In genomic region chr2:190995323-190995722, GRCh38 we compare ENCODE assay signal across 7 cellular contexts. TPM values are rescaled to one million over a fixed set of nuclear protein-coding genes. Genes with fewer than 3 reads are reported as not detected.
A peak's percentile ranks its signal among the peaks of the same experiment; 100 is the strongest.
DNase-seq lines count a peak whose midpoint lies in the region; ATAC-seq and TF ChIP-seq lines count a peak whose summit lies in the region.
"Not testable (repeated sequence)": the region's sequence is repeated elsewhere in the genome, so short reads cannot be mapped to it uniquely, and the experiment has no call there.

No MANE protein-coding gene starts in this region.

- peaks cover 37% of the 10 kb centered on the region for H3K4me1 Mint-ChIP-seq in activated CD4-positive, alpha-beta T cell treated with anti-CD3 and anti-CD28 coated beads for 36 hours
- H3K4me1 Mint-ChIP-seq in activated T-cell treated with anti-CD3 and anti-CD28 coated beads, Interleukin-2, amount 50 U/mL, for 72 hours (ENCODE audit: low read depth), result peaks cover 54% of the 10 kb centered on the region
- H3K4me1 Mint-ChIP-seq in central memory CD8-positive, alpha-beta T cell, result peaks cover 28% of the 10 kb centered on the region
- peaks cover 23 to 73% (median 50%) of the 10 kb centered on the region in 4 donors for H3K4me1 Mint-ChIP-seq in naive thymus-derived CD8-positive, alpha-beta T cell
- peaks cover 49% of the 10 kb centered on the region for H3K4me1 Mint-ChIP-seq in stimulated activated naive CD8-positive, alpha-beta T cell treated with anti-CD3 and anti-CD28 coated beads, Interleukin-15, Interleukin-2, amounts not matched to agents 100 ng/mL and 50 ng/mL, for 24 hours (ENCODE audit: low read depth)

- peaks cover 16% of the 10 kb centered on the region for H3K9me3 Mint-ChIP-seq in activated CD4-positive, alpha-beta T cell treated with anti-CD3 and anti-CD28 coated beads for 36 hours (ENCODE audit: low read depth)
- peaks cover 11 to 15% of the 10 kb centered on the region in 2 donors for H3K9me3 Mint-ChIP-seq in activated T-cell treated with anti-CD3 and anti-CD28 coated beads, Interleukin-2, amount 50 U/mL, for 72 hours
- peaks cover 14 to 16% of the 10 kb centered on the region in 2 donors for H3K9me3 Mint-ChIP-seq in activated naive CD4-positive, alpha-beta T cell treated with anti-CD3 and anti-CD28 coated beads, Interleukin-2, amount 50 U/mL, for 72 hours
- H3K9me3 Mint-ChIP-seq in central memory CD8-positive, alpha-beta T cell; naive thymus-derived CD8-positive, alpha-beta T cell: not testable (repeated sequence)
- H3K9me3 Mint-ChIP-seq in stimulated activated naive CD8-positive, alpha-beta T cell treated with anti-CD3 and anti-CD28 coated beads, Interleukin-15, Interleukin-2, amounts not matched to agents 100 ng/mL and 50 ng/mL, for 24 hours, result peaks cover 21% of the 10 kb centered on the region

- peak; percentile 3 for TF ChIP-seq POLR2A in GM15510 (IDR thresholded peaks at IDR 0.05; ENCODE audit: borderline replicate concordance, extremely low read depth, insufficient read length)

- not testable (repeated sequence) for DNase-seq in activated CD4-positive, alpha-beta T cell treated with anti-CD3 and anti-CD28 coated beads for 36 hours; activated T-cell treated with anti-CD3 and anti-CD28 coated beads, Interleukin-2, amount 50 U/mL, for 72 hours; activated naive CD4-positive, alpha-beta T cell treated with anti-CD3 and anti-CD28 coated beads, Interleukin-2, amount 50 U/mL, for 72 hours (ENCODE audit: low spot score in 2 of 2); central memory CD8-positive, alpha-beta T cell (ENCODE audit: low spot score in 2 of 2); naive thymus-derived CD8-positive, alpha-beta T cell

- CTCF ChIA-PET in activated CD4-positive, alpha-beta T cell treated with anti-CD3 and anti-CD28 coated beads for 36 hours (lab: Charles Lee), result interaction anchor here (1.0 kb wide), 1 partner anchor 13 kb away, joined by 3 read pairs; no protein-coding TSS in a partner anchor

- POLR2A ChIA-PET in activated CD4-positive, alpha-beta T cell treated with anti-CD3 and anti-CD28 coated beads for 36 hours (lab: Charles Lee); naive thymus-derived CD8-positive, alpha-beta T cell (lab: Charles Lee): not testable (repeated sequence)

- H3K27ac Mint-ChIP-seq in activated CD4-positive, alpha-beta T cell treated with anti-CD3 and anti-CD28 coated beads for 36 hours, result peak overlapping the region; percentile 69
- peak overlapping the region; percentile 86 for H3K27ac Mint-ChIP-seq in activated T-cell treated with anti-CD3 and anti-CD28 coated beads, Interleukin-2, amount 50 U/mL, for 72 hours
- H3K27ac Mint-ChIP-seq in activated naive CD4-positive, alpha-beta T cell treated with anti-CD3 and anti-CD28 coated beads, Interleukin-2, amount 50 U/mL, for 72 hours, result peak overlapping the region; percentile 80 to 86
- H3K27ac Mint-ChIP-seq in central memory CD8-positive, alpha-beta T cell (ENCODE audit: low read depth), result peak overlapping the region; percentile 75
- peak overlapping the region; percentile 27 to 91 (median 82) for H3K27ac Mint-ChIP-seq in naive thymus-derived CD8-positive, alpha-beta T cell
- peak overlapping the region; percentile 56 for H3K27ac Mint-ChIP-seq in stimulated activated naive CD8-positive, alpha-beta T cell treated with anti-CD3 and anti-CD28 coated beads, Interleukin-15, Interleukin-2, amounts not matched to agents 100 ng/mL and 50 ng/mL, for 24 hours

- not testable (repeated sequence) for H3K27me3 Mint-ChIP-seq in activated CD4-positive, alpha-beta T cell treated with anti-CD3 and anti-CD28 coated beads for 36 hours; activated T-cell treated with anti-CD3 and anti-CD28 coated beads, Interleukin-2, amount 50 U/mL, for 72 hours (ENCODE audit: low read depth); central memory CD8-positive, alpha-beta T cell; naive thymus-derived CD8-positive, alpha-beta T cell; stimulated activated naive CD8-positive, alpha-beta T cell treated with anti-CD3 and anti-CD28 coated beads, Interleukin-15, Interleukin-2, amounts not matched to agents 100 ng/mL and 50 ng/mL, for 24 hours

- H3K4me3 Mint-ChIP-seq in activated CD4-positive, alpha-beta T cell treated with anti-CD3 and anti-CD28 coated beads for 36 hours; activated T-cell treated with anti-CD3 and anti-CD28 coated beads, Interleukin-2, amount 50 U/mL, for 72 hours; central memory CD8-positive, alpha-beta T cell; naive thymus-derived CD8-positive, alpha-beta T cell; stimulated activated naive CD8-positive, alpha-beta T cell treated with anti-CD3 and anti-CD28 coated beads, Interleukin-15, Interleukin-2, amounts not matched to agents 100 ng/mL and 50 ng/mL, for 24 hours: not testable (repeated sequence)

- not testable (repeated sequence) for ATAC-seq in activated CD4-positive, alpha-beta T cell treated with anti-CD3 and anti-CD28 coated beads for 36 hours; activated T-cell treated with anti-CD3 and anti-CD28 coated beads, Interleukin-2, amount 50 U/mL, for 72 hours (replicated peaks in 1 of 2); central memory CD8-positive, alpha-beta T cell (replicated peaks; ENCODE audit: extremely low read depth, poor library complexity, severe bottlenecking); naive thymus-derived CD8-positive, alpha-beta T cell
- ATAC-seq in activated naive CD4-positive, alpha-beta T cell treated with anti-CD3 and anti-CD28 coated beads, Interleukin-2, amount 50 U/mL, for 72 hours, result peak; percentile 3 to 63

- intact Hi-C loops in activated CD4-positive, alpha-beta T cell treated with anti-CD3 and anti-CD28 coated beads for 36 hours (cut with DNase I, micrococcal nuclease), result loop anchor here in 1 of 2 experiments (5.0 kb wide), 1 partner anchor 37 kb away; no protein-coding TSS in a partner anchor

- peaks cover 88% of the 10 kb centered on the region for H3K36me3 Mint-ChIP-seq in activated CD4-positive, alpha-beta T cell treated with anti-CD3 and anti-CD28 coated beads for 36 hours (ENCODE audit: low read depth)
- peaks cover 47 to 79% of the 10 kb centered on the region in 2 donors for H3K36me3 Mint-ChIP-seq in activated T-cell treated with anti-CD3 and anti-CD28 coated beads, Interleukin-2, amount 50 U/mL, for 72 hours (ENCODE audit: insufficient read depth in 2 of 2)
- H3K36me3 Mint-ChIP-seq in activated naive CD4-positive, alpha-beta T cell treated with anti-CD3 and anti-CD28 coated beads, Interleukin-2, amount 50 U/mL, for 72 hours, result peaks cover 61 to 89% of the 10 kb centered on the region in 2 donors
- H3K36me3 Mint-ChIP-seq in central memory CD8-positive, alpha-beta T cell (ENCODE audit: insufficient read depth), result peaks cover 92% of the 10 kb centered on the region
- peaks cover 23 to 97% (median 71%) of the 10 kb centered on the region in 3 donors for H3K36me3 Mint-ChIP-seq in naive thymus-derived CD8-positive, alpha-beta T cell
- H3K36me3 Mint-ChIP-seq in stimulated activated naive CD8-positive, alpha-beta T cell treated with anti-CD3 and anti-CD28 coated beads, Interleukin-15, Interleukin-2, amounts not matched to agents 100 ng/mL and 50 ng/mL, for 24 hours (ENCODE audit: low read depth), result peaks cover 95% of the 10 kb centered on the region

RNA-seq across cellular contexts. Expression of gene STAT1, which starts 18.6 kb away (rescaled TPM):
- total RNA-seq in activated CD4-positive, alpha-beta T cell treated with anti-CD3 and anti-CD28 coated beads for 36 hours, result 100 to 1,000 TPM; 317 to 343 TPM
- 100 to 1,000 TPM; 441 to 563 TPM for total RNA-seq in activated T-cell treated with anti-CD3 and anti-CD28 coated beads, Interleukin-2, amount 50 U/mL, for 72 hours
- total RNA-seq in activated naive CD4-positive, alpha-beta T cell treated with anti-CD3 and anti-CD28 coated beads, Interleukin-2, amount 50 U/mL, for 72 hours, result 100 to 1,000 TPM; 230 to 510 TPM
- 10 to 100 TPM; 62.8 to 74.9 TPM for total RNA-seq in naive thymus-derived CD8-positive, alpha-beta T cell
- polyA plus RNA-seq in naive thymus-derived CD8-positive, alpha-beta T cell, result 100 to 1,000 TPM; 154 to 231 (median 217) TPM
